ENCODE assay signal across 1 cellular context in the genomic region with DNA sequence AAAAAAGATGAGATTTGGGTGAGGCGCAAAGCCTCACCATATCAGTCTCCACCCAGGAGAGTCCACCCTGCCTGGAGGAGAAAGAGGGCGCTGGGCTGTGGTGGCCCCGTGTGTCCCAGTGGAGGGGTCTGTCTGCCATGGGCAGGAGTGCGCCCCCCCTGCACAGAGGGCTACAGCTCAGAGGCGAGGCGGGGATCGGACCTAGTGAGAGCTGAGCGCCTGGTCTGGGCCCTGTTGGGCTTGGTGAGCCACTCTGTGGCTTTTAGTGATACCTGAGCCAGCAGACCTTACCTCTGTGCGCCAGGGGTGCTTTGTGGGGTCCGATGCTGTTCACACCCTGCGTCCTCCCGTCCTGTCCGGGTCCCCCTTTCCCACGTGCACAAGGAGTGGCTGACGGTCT.
TF ChIP-seq lines count a peak whose summit lies in the region.

No MANE protein-coding gene starts in this region.

TF ChIP-seq in HepG2, 621 proteins besides CTCF, POLR2A, EP300 and RAD21 (continued from another document):
- TF ChIP-seq, protein P1, sequence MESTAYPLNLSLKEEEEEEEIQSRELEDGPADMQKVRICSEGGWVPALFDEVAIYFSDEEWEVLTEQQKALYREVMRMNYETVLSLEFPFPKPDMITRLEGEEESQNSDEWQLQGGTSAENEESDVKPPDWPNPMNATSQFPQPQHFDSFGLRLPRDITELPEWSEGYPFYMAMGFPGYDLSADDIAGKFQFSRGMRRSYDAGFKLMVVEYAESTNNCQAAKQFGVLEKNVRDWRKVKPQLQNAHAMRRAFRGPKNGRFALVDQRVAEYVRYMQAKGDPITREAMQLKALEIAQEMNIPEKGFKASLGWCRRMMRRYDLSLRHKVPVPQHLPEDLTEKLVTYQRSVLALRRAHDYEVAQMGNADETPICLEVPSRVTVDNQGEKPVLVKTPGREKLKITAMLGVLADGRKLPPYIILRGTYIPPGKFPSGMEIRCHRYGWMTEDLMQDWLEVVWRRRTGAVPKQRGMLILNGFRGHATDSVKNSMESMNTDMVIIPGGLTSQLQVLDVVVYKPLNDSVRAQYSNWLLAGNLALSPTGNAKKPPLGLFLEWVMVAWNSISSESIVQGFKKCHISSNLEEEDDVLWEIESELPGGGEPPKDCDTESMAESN (CRISPR knock-in tag; conservative IDR thresholded peaks at IDR 0.05): no peak
- TF ChIP-seq ZNF703 (CRISPR knock-in tag; IDR thresholded peaks at IDR 0.05; ENCODE audit: borderline replicate concordance): no peak
- TF ChIP-seq TP53 (CRISPR knock-in tag; conservative IDR thresholded peaks at IDR 0.05): no peak
- TF ChIP-seq ZNF788 (CRISPR knock-in tag; IDR thresholded peaks at IDR 0.05; ENCODE audit: borderline replicate concordance): no peak
- no peak for TF ChIP-seq ZFP36L2 (CRISPR knock-in tag; IDR thresholded peaks at IDR 0.05)
- TF ChIP-seq TAF1 (CRISPR knock-in tag; IDR thresholded peaks at IDR 0.05): no peak
- TF ChIP-seq TBX2 (CRISPR knock-in tag; IDR thresholded peaks at IDR 0.05; ENCODE audit: borderline replicate concordance): no peak
- TF ChIP-seq, protein P2, sequence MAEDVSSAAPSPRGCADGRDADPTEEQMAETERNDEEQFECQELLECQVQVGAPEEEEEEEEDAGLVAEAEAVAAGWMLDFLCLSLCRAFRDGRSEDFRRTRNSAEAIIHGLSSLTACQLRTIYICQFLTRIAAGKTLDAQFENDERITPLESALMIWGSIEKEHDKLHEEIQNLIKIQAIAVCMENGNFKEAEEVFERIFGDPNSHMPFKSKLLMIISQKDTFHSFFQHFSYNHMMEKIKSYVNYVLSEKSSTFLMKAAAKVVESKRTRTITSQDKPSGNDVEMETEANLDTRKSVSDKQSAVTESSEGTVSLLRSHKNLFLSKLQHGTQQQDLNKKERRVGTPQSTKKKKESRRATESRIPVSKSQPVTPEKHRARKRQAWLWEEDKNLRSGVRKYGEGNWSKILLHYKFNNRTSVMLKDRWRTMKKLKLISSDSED (CRISPR knock-in tag; IDR thresholded peaks at IDR 0.05): no peak
- TF ChIP-seq, protein P3, sequence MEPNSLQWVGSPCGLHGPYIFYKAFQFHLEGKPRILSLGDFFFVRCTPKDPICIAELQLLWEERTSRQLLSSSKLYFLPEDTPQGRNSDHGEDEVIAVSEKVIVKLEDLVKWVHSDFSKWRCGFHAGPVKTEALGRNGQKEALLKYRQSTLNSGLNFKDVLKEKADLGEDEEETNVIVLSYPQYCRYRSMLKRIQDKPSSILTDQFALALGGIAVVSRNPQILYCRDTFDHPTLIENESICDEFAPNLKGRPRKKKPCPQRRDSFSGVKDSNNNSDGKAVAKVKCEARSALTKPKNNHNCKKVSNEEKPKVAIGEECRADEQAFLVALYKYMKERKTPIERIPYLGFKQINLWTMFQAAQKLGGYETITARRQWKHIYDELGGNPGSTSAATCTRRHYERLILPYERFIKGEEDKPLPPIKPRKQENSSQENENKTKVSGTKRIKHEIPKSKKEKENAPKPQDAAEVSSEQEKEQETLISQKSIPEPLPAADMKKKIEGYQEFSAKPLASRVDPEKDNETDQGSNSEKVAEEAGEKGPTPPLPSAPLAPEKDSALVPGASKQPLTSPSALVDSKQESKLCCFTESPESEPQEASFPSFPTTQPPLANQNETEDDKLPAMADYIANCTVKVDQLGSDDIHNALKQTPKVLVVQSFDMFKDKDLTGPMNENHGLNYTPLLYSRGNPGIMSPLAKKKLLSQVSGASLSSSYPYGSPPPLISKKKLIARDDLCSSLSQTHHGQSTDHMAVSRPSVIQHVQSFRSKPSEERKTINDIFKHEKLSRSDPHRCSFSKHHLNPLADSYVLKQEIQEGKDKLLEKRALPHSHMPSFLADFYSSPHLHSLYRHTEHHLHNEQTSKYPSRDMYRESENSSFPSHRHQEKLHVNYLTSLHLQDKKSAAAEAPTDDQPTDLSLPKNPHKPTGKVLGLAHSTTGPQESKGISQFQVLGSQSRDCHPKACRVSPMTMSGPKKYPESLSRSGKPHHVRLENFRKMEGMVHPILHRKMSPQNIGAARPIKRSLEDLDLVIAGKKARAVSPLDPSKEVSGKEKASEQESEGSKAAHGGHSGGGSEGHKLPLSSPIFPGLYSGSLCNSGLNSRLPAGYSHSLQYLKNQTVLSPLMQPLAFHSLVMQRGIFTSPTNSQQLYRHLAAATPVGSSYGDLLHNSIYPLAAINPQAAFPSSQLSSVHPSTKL (CRISPR knock-in tag; IDR thresholded peaks at IDR 0.05): no peak
- no peak for TF ChIP-seq PTBP1 (IDR thresholded peaks at IDR 0.05; ENCODE audit: low read depth, low read length, poor library complexity, severe bottlenecking)
- TF ChIP-seq NFE2L2 (IDR thresholded peaks at IDR 0.05; ENCODE audit: low read length): no peak
- TF ChIP-seq, protein P4, sequence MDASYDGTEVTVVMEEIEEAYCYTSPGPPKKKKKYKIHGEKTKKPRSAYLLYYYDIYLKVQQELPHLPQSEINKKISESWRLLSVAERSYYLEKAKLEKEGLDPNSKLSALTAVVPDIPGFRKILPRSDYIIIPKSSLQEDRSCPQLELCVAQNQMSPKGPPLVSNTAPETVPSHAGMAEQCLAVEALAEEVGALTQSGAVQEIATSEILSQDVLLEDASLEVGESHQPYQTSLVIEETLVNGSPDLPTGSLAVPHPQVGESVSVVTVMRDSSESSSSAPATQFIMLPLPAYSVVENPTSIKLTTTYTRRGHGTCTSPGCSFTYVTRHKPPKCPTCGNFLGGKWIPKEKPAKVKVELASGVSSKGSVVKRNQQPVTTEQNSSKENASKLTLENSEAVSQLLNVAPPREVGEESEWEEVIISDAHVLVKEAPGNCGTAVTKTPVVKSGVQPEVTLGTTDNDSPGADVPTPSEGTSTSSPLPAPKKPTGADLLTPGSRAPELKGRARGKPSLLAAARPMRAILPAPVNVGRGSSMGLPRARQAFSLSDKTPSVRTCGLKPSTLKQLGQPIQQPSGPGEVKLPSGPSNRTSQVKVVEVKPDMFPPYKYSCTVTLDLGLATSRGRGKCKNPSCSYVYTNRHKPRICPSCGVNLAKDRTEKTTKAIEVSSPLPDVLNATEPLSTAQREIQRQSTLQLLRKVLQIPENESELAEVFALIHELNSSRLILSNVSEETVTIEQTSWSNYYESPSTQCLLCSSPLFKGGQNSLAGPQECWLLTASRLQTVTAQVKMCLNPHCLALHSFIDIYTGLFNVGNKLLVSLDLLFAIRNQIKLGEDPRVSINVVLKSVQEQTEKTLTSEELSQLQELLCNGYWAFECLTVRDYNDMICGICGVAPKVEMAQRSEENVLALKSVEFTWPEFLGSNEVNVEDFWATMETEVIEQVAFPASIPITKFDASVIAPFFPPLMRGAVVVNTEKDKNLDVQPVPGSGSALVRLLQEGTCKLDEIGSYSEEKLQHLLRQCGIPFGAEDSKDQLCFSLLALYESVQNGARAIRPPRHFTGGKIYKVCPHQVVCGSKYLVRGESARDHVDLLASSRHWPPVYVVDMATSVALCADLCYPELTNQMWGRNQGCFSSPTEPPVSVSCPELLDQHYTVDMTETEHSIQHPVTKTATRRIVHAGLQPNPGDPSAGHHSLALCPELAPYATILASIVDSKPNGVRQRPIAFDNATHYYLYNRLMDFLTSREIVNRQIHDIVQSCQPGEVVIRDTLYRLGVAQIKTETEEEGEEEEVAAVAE (CRISPR knock-in tag; IDR thresholded peaks at IDR 0.05; ENCODE audit: borderline replicate concordance): no peak
- no peak for TF ChIP-seq DMAP1 (CRISPR knock-in tag; IDR thresholded peaks at IDR 0.05)
- TF ChIP-seq, protein P5, sequence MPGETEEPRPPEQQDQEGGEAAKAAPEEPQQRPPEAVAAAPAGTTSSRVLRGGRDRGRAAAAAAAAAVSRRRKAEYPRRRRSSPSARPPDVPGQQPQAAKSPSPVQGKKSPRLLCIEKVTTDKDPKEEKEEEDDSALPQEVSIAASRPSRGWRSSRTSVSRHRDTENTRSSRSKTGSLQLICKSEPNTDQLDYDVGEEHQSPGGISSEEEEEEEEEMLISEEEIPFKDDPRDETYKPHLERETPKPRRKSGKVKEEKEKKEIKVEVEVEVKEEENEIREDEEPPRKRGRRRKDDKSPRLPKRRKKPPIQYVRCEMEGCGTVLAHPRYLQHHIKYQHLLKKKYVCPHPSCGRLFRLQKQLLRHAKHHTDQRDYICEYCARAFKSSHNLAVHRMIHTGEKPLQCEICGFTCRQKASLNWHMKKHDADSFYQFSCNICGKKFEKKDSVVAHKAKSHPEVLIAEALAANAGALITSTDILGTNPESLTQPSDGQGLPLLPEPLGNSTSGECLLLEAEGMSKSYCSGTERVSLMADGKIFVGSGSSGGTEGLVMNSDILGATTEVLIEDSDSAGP (CRISPR knock-in tag; IDR thresholded peaks at IDR 0.05; ENCODE audit: borderline replicate concordance): no peak
